ENCODE assay signal across 18 cellular contexts in the genomic region with DNA sequence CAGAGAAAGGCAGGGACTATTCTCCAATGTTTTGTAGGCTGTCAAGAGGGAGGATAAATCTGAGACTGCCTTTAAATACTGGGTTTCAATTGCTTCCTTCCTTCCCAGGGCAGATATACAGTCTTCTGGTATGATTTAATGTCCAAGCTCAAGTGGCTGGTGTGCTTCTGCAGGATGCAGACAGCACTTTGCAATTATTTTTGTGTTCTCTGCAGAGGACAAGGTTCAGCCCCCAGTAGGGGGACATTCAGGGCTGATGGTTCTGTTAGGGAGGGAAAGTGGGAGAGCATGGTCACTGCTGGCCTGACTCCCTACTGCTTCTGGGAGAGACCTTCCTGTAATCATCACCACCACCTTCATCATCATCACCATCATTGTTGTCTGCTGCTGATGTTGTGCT. TPM values are rescaled to one million over a fixed set of nuclear protein-coding genes. Genes with fewer than 3 reads are reported as not detected.
DNase-seq lines count a peak whose midpoint lies in the region; TF ChIP-seq lines count a peak whose summit lies in the region.
"Had no signal": no experiment of that assay in that cellular context is flagged by ENCODE, and none has a peak within 500 bp of the region (broad histone marks: within the 10 kb centered on the region; RNA-seq: fewer than 3 reads in every experiment).

No MANE protein-coding gene starts in this region.

- intact Hi-C loops in PC-9 (cut with micrococcal nuclease; ENCODE audit: unreplicated experiment) = no loop called here

- no peak overlapping the region for H2BK15ac ChIP-seq in mesendoderm (replicated peaks; ENCODE audit: low read depth)

- H3K4me2 ChIP-seq in PC-9 (peak overlapping the region; percentile 47), mesendoderm (ENCODE audit: low read length) (no peak overlapping the region)

- no peaks in the 10 kb centered on the region for H3K9me2 ChIP-seq in PC-9 (ENCODE audit: insufficient read depth)

- CTCF ChIA-PET in HEK293 (lab: Yijun Ruan, JAX) (no interaction called here), PC-9 (lab: Charles Lee) (no interaction called here)

- no peak overlapping the region; the same call in 1 of the 2 replicates for H2AFZ ChIP-seq in PC-9

- H3K36me3 ChIP-seq in HEK293 (ENCODE audit: control insufficient read depth in 2 of 2, insufficient read depth in 1 of 2, low read length in 2 of 2) (no peaks in the 10 kb centered on the region), PC-9 (ENCODE audit: low read depth) (no peaks in the 10 kb centered on the region), mesendoderm (ENCODE audit: control insufficient read depth, insufficient read depth, low read length) (no peaks in the 10 kb centered on the region)
- H3K36me3 ChIP-seq: BLaER1 treated with 17β-estradiol and CSF1 and Interleukin-3, amounts not matched to agents 10 nM and 100 nM had no signal

- no TSS peak for BruUV-seq in PC-9 (replicated peaks; lab: Mats Ljungman, UMichigan)

- H3K4me3 ChIP-seq in HEK293 (ENCODE audit: low read depth, low read length) (no peak overlapping the region), PC-9 (no peak overlapping the region), mesendoderm (ENCODE audit: low read length) (no peak overlapping the region)
- H3K4me3 ChIP-seq: BLaER1 treated with 17β-estradiol and CSF1 and Interleukin-3, amounts not matched to agents 10 nM and 100 nM had no signal

- no peak overlapping the region for H3K18ac ChIP-seq in mesendoderm (ENCODE audit: low read length)

- no peak overlapping the region for H3K4ac ChIP-seq in mesendoderm (ENCODE audit: low read depth, low read length)

- POLR2A ChIA-PET in HEK293 (lab: Yijun Ruan, JAX) = no interaction called here
- POLR2A ChIA-PET in PC-9 (lab: Charles Lee; ENCODE audit: unreplicated experiment) = no interaction called here

- H3K9me3 ChIP-seq in HEK293 (ENCODE audit: control insufficient read depth, insufficient read depth, low read depth, low read length) (no peaks in the 10 kb centered on the region), PC-9 (ENCODE audit: insufficient read depth, low read depth) (peaks cover 14% of the 10 kb centered on the region; the same call in 1 of the 2 replicates)

- TF ChIP-seq CTCF in HEK293 (tag by site-specific recombination; IDR thresholded peaks at IDR 0.05) (no peak), PC-9 (conservative IDR thresholded peaks at IDR 0.05) (no peak)

- H3K79me2 ChIP-seq in PC-9 (ENCODE audit: low read depth) (no peaks in the 10 kb centered on the region), mesendoderm (ENCODE audit: control insufficient read depth, insufficient read depth, low read length) (no peaks in the 10 kb centered on the region)

- no peak overlapping the region for H3K56ac ChIP-seq in mesendoderm (ENCODE audit: low read length)

- H3K9ac ChIP-seq in mesendoderm (ENCODE audit: low read length) = no peak overlapping the region
- H3K9ac ChIP-seq: BLaER1 treated with 17β-estradiol and CSF1 and Interleukin-3, amounts not matched to agents 10 nM and 100 nM had no signal

- no peak overlapping the region for H4K8ac ChIP-seq in mesendoderm (ENCODE audit: low read depth, low read length)

- peaks cover 25% of the 10 kb centered on the region for H3F3A ChIP-seq in PC-9 (ENCODE audit: insufficient read depth, low read depth)

- no peaks in the 10 kb centered on the region for H4K20me1 ChIP-seq in PC-9 (ENCODE audit: insufficient read depth)
- H4K20me1 ChIP-seq: BLaER1 treated with 17β-estradiol and CSF1 and Interleukin-3, amounts not matched to agents 10 nM and 100 nM had no signal

- H3K4me1 ChIP-seq in HEK293 (ENCODE audit: control insufficient read depth, insufficient read depth, low read length) = peaks cover 5% of the 10 kb centered on the region; the same call in 1 of the 2 replicates
- peaks cover 35% of the 10 kb centered on the region for H3K4me1 ChIP-seq in PC-9 (replicated peaks; ENCODE audit: insufficient read depth)
- H3K4me1 ChIP-seq in mesendoderm (ENCODE audit: control insufficient read depth, low read depth, low read length) = no peaks in the 10 kb centered on the region

- DNase-seq in NCI-H2227 (lab: John Stamatoyannopoulos, UW; ENCODE audit: unreplicated experiment) (peak; percentile 12), NCI-H2227 treated with DMSO at 0.1 percent for 48 hours (lab: John Stamatoyannopoulos, UW) (no peak), PC-9 (no peak), mesendoderm (peak; percentile 13), amygdala (lab: John Stamatoyannopoulos, UW) (no peak), NCI-H510A treated with DMSO at 0.1 percent for 48 hours (lab: John Stamatoyannopoulos, UW) (no peak), DMS79 (lab: John Stamatoyannopoulos, UW) (no peak)
- DNase-seq: ACHN; CD4-positive, CD25-positive, alpha-beta regulatory T cell; DMS 273 treated with DMSO at 0.1 percent for 48 hours; DMS79 treated with DMSO at 0.1 percent for 48 hours; EL; GOT3; H9 had no signal

- H3K79me1 ChIP-seq in mesendoderm (ENCODE audit: low read length) = no peaks in the 10 kb centered on the region

- H3K23ac ChIP-seq in mesendoderm (ENCODE audit: low read length) = no peak overlapping the region

- H2AK5ac ChIP-seq in mesendoderm (ENCODE audit: low read length) = no peak overlapping the region

- H3K27me3 ChIP-seq in PC-9 (ENCODE audit: insufficient read depth, low read depth) (no peaks in the 10 kb centered on the region), mesendoderm (ENCODE audit: insufficient read depth, low read length, poor library complexity) (no peaks in the 10 kb centered on the region)
- H3K27me3 ChIP-seq: BLaER1 treated with 17β-estradiol and CSF1 and Interleukin-3, amounts not matched to agents 10 nM and 100 nM had no signal

- H4K5ac ChIP-seq in mesendoderm (ENCODE audit: low read length) = no peak overlapping the region

- no peak overlapping the region for H3K27ac ChIP-seq in HEK293 (ENCODE audit: extremely low read depth, low read depth, low read length)
- H3K27ac ChIP-seq in PC-9 = peak overlapping the region; percentile 80
- no peak overlapping the region for H3K27ac ChIP-seq in mesendoderm (ENCODE audit: low read depth, low read length)
- H3K27ac ChIP-seq: BLaER1 treated with 17β-estradiol and CSF1 and Interleukin-3, amounts not matched to agents 10 nM and 100 nM had no signal

- H2BK5ac ChIP-seq in mesendoderm (ENCODE audit: low read length) = no peak overlapping the region

- H2BK120ac ChIP-seq in mesendoderm (ENCODE audit: low read depth, low read length) = no peak overlapping the region

TF ChIP-seq in HEK293, 187 proteins besides CTCF, POLR2A, EP300 and RAD21:
- TF ChIP-seq ZNF76 (tag by site-specific recombination; IDR thresholded peaks at IDR 0.05; ENCODE audit: borderline replicate concordance, low read depth) (no peak), ZNF670 (tag by site-specific recombination; IDR thresholded peaks at IDR 0.05; ENCODE audit: low read depth) (no peak), ZNF513 (tag by site-specific recombination; IDR thresholded peaks at IDR 0.05) (peak; percentile 38; the same call in 1 of the 2 replicates)
- TF ChIP-seq, protein P1, sequence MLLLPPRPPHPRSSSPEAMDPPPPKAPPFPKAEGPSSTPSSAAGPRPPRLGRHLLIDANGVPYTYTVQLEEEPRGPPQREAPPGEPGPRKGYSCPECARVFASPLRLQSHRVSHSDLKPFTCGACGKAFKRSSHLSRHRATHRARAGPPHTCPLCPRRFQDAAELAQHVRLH (tag by site-specific recombination; IDR thresholded peaks at IDR 0.05) = no peak

RNA-seq across cellular contexts. Expression of gene BOD1L2, which starts 4.5 kb away (rescaled TPM):
- total RNA-seq in PC-9 (2021) = not detected in 2 replicates
- polyA plus RNA-seq in mesendoderm (2013, experiment 1 of 2) = not detected
- not detected for polyA plus RNA-seq in mesendoderm (2013, experiment 2 of 2)
- total RNA-seq: A172; CD4-positive, CD25-positive, alpha-beta regulatory T cell; H9; HT1080 had no signal
- polyA plus RNA-seq: CD4-positive, CD25-positive, alpha-beta regulatory T cell had no signal

Comparison
In these comparisons a context has a peak if more than half of its experiments do, and no peak if none do; other contexts are left out.
1. DNase-seq: peak in NCI-H2227 (single experiment) and mesendoderm (single experiment); none in NCI-H2227 treated with DMSO at 0.1 percent for 48 hours (single experiment), PC-9 (0 of 2), amygdala (0 of 56), NCI-H510A treated with DMSO at 0.1 percent for 48 hours (single experiment) and DMS79 (single experiment).